ENCODE assay signal across 13 cellular contexts in genomic region chr12:6849427-6849826, GRCh38. TPM values are rescaled to one million over a fixed set of nuclear protein-coding genes. Genes with fewer than 3 reads are reported as not detected.
A peak's percentile ranks its signal among the peaks of the same experiment; 100 is the strongest.
DNase-seq lines count a peak whose midpoint lies in the region; ATAC-seq and TF ChIP-seq lines count a peak whose summit lies in the region.
"Had no signal": no experiment of that assay in that cellular context is flagged by ENCODE, and none has a peak within 500 bp of the region (broad histone marks: within the 10 kb centered on the region; RNA-seq: fewer than 3 reads in every experiment).

No MANE protein-coding gene starts in this region.

- no peaks in the 10 kb centered on the region for H3K27me3 Mint-ChIP-seq in activated naive CD8-positive, alpha-beta T cell treated with anti-CD3 and anti-CD28 coated beads, Interleukin-2, amount 10 ng/mL, durations not matched to agents 7 days and 5 days
- H3K27me3 Mint-ChIP-seq in stimulated activated naive B cell treated with anti-CD40 and anti-IgM and Interleukin-4, amounts not matched to agents 10 μg/mL and 1 μg/mL and 100 μg/mL, for 72 hours, result peaks cover 0 to 4% of the 10 kb centered on the region in 2 donors

- no peaks in the 10 kb centered on the region for H3K9me3 ChIP-seq in Loucy (ENCODE audit: insufficient read depth, low read depth, low read length)
- H3K9me3 ChIP-seq: heart left ventricle, psoas muscle had no signal

- peak overlapping the region; percentile 90 for H3K4me2 ChIP-seq in Loucy (ENCODE audit: low read depth, low read length, poor library complexity, severe bottlenecking)

- POLR2A ChIA-PET in activated naive CD8-positive, alpha-beta T cell treated with anti-CD3 and anti-CD28 coated beads, Interleukin-2, amount 10 ng/mL, durations not matched to agents 7 days and 5 days (lab: Charles Lee), result interaction anchor here (1.4 to 7.2 kb wide), 3 partner anchors 8 to 17 kb away, joined by 4 to 106 read pairs (median 20); partner anchors contain the start of genes GNB3 and TPI1

- H3K36me3 ChIP-seq in Loucy (ENCODE audit: insufficient read depth, low read length), result peaks cover 36% of the 10 kb centered on the region; the same call in 1 of the 2 replicates

- DNase-seq in Right ventricle myocardium inferior (ENCODE audit: missing footprints), result peak; percentile 8
- no peak for DNase-seq in left ventricle myocardium superior
- DNase-seq in activated naive CD8-positive, alpha-beta T cell treated with anti-CD3 and anti-CD28 coated beads, Interleukin-2, amount 10 ng/mL, durations not matched to agents 7 days and 5 days, result no peak
- DNase-seq in stimulated activated naive B cell treated with anti-CD40 and anti-IgM and Interleukin-4, amounts not matched to agents 10 μg/mL and 1 μg/mL and 100 μg/mL, for 72 hours, result peak; percentile 63
- no peak for DNase-seq in hepatic stellate cell (ENCODE audit: low spot score)
- DNase-seq in SIG-M5 (lab: John Stamatoyannopoulos, UW), result no peak
- DNase-seq: activated CD4-positive, CD25-positive, alpha-beta regulatory T cell; heart left ventricle; kidney glomerular epithelial cell; NCI-H1048 had no signal

- peaks cover 4% of the 10 kb centered on the region for H3F3A ChIP-seq in Loucy (ENCODE audit: low read depth)

- H3K4me3 ChIP-seq in Loucy (ENCODE audit: low read length, poor library complexity, severe bottlenecking), result peak overlapping the region; percentile 82
- H3K4me3 ChIP-seq: heart left ventricle, psoas muscle had no signal

- TF ChIP-seq CTCF in Loucy (conservative IDR thresholded peaks at IDR 0.05; ENCODE audit: low read length), result no peak

- H3K9me2 ChIP-seq in Loucy (replicated peaks; ENCODE audit: low read depth, low read length), result no peaks in the 10 kb centered on the region

- H2AFZ ChIP-seq in Loucy (ENCODE audit: low read length), result no peak overlapping the region

- peaks cover 34% of the 10 kb centered on the region for H3K36me3 Mint-ChIP-seq in activated naive CD8-positive, alpha-beta T cell treated with anti-CD3 and anti-CD28 coated beads, Interleukin-2, amount 10 ng/mL, durations not matched to agents 7 days and 5 days
- peaks cover 5% of the 10 kb centered on the region in 2 donors for H3K36me3 Mint-ChIP-seq in stimulated activated naive B cell treated with anti-CD40 and anti-IgM and Interleukin-4, amounts not matched to agents 10 μg/mL and 1 μg/mL and 100 μg/mL, for 72 hours

- peak overlapping the region; percentile 69 for H3K27ac Mint-ChIP-seq in activated naive CD8-positive, alpha-beta T cell treated with anti-CD3 and anti-CD28 coated beads, Interleukin-2, amount 10 ng/mL, durations not matched to agents 7 days and 5 days
- H3K27ac Mint-ChIP-seq in stimulated activated naive B cell treated with anti-CD40 and anti-IgM and Interleukin-4, amounts not matched to agents 10 μg/mL and 1 μg/mL and 100 μg/mL, for 72 hours, result peak overlapping the region; percentile 25

- intact Hi-C loops in Right ventricle myocardium inferior (cut with DNase I) (no loop called here), left ventricle myocardium superior (cut with micrococcal nuclease) (no loop called here)

- peaks cover 42% of the 10 kb centered on the region for H3K4me1 ChIP-seq in Loucy (ENCODE audit: insufficient read depth, low read length, poor library complexity, severe bottlenecking)

- H3K9me3 Mint-ChIP-seq in activated naive CD8-positive, alpha-beta T cell treated with anti-CD3 and anti-CD28 coated beads, Interleukin-2, amount 10 ng/mL, durations not matched to agents 7 days and 5 days, result no peaks in the 10 kb centered on the region
- H3K9me3 Mint-ChIP-seq in stimulated activated naive B cell treated with anti-CD40 and anti-IgM and Interleukin-4, amounts not matched to agents 10 μg/mL and 1 μg/mL and 100 μg/mL, for 72 hours, result no peaks in the 10 kb centered on the region

- H4K20me1 ChIP-seq in Loucy (ENCODE audit: insufficient read depth, low read length, poor library complexity, severe bottlenecking), result peaks cover 19% of the 10 kb centered on the region

- peaks cover 55% of the 10 kb centered on the region for H3K79me2 ChIP-seq in Loucy (ENCODE audit: insufficient read depth, low read length)

- H3K9ac ChIP-seq in Loucy (ENCODE audit: low read depth, low read length, poor library complexity, severe bottlenecking), result peak overlapping the region; percentile 95

- peak overlapping the region; percentile 96 for H3K4me3 Mint-ChIP-seq in activated naive CD8-positive, alpha-beta T cell treated with anti-CD3 and anti-CD28 coated beads, Interleukin-2, amount 10 ng/mL, durations not matched to agents 7 days and 5 days
- H3K4me3 Mint-ChIP-seq in stimulated activated naive B cell treated with anti-CD40 and anti-IgM and Interleukin-4, amounts not matched to agents 10 μg/mL and 1 μg/mL and 100 μg/mL, for 72 hours, result peak overlapping the region; percentile 37 to 66

- peaks cover 35% of the 10 kb centered on the region for H3K4me1 Mint-ChIP-seq in activated naive CD8-positive, alpha-beta T cell treated with anti-CD3 and anti-CD28 coated beads, Interleukin-2, amount 10 ng/mL, durations not matched to agents 7 days and 5 days
- peaks cover 37 to 62% of the 10 kb centered on the region in 2 donors for H3K4me1 Mint-ChIP-seq in stimulated activated naive B cell treated with anti-CD40 and anti-IgM and Interleukin-4, amounts not matched to agents 10 μg/mL and 1 μg/mL and 100 μg/mL, for 72 hours

- H3K27me3 ChIP-seq in Loucy (ENCODE audit: insufficient read depth, low read length, poor library complexity, severe bottlenecking), result no peaks in the 10 kb centered on the region
- H3K27me3 ChIP-seq: heart left ventricle had no signal

- no peak for ATAC-seq in Right ventricle myocardium inferior
- ATAC-seq in left ventricle myocardium superior, result no peak
- no peak for ATAC-seq in activated naive CD8-positive, alpha-beta T cell treated with anti-CD3 and anti-CD28 coated beads, Interleukin-2, amount 10 ng/mL, durations not matched to agents 7 days and 5 days (ENCODE audit: low read depth)
- peak in 1 of 2 donors; percentile 5 for ATAC-seq in stimulated activated naive B cell treated with anti-CD40 and anti-IgM and Interleukin-4, amounts not matched to agents 10 μg/mL and 1 μg/mL and 100 μg/mL, for 72 hours (replicated peaks)
- ATAC-seq in HG02852 (IDR thresholded peaks at IDR 0.05; ENCODE audit: unreplicated experiment), result no peak
- ATAC-seq: heart left ventricle, psoas muscle had no signal

RNA-seq across cellular contexts. Expression of gene CDCA3, which starts 1.7 kb away (rescaled TPM):
- total RNA-seq in Right ventricle myocardium inferior (1.2 TPM), left ventricle myocardium superior (0.32 TPM)
- 10 to 100 TPM; 76.7 to 85.2 TPM for total RNA-seq in activated naive CD8-positive, alpha-beta T cell treated with anti-CD3 and anti-CD28 coated beads, Interleukin-2, amount 10 ng/mL, durations not matched to agents 7 days and 5 days

RNA-seq across cellular contexts. Expression of gene USP5, which starts 2.5 kb away (rescaled TPM):
- total RNA-seq in Right ventricle myocardium inferior (62.0 TPM), left ventricle myocardium superior (66.2 TPM)
- total RNA-seq in activated naive CD8-positive, alpha-beta T cell treated with anti-CD3 and anti-CD28 coated beads, Interleukin-2, amount 10 ng/mL, durations not matched to agents 7 days and 5 days, result 10 to 100 TPM; 84.8 to 95.4 TPM

RNA-seq across cellular contexts. Expression of gene GNB3, which starts 8.7 kb away (rescaled TPM):
- 4.0 TPM for total RNA-seq in Right ventricle myocardium inferior
- total RNA-seq in left ventricle myocardium superior, result 5.4 TPM
- total RNA-seq in activated naive CD8-positive, alpha-beta T cell treated with anti-CD3 and anti-CD28 coated beads, Interleukin-2, amount 10 ng/mL, durations not matched to agents 7 days and 5 days, result 1 to 10 TPM; 2.6 to 3.1 TPM

RNA-seq across cellular contexts. Expression of gene TPI1, which starts 17.9 kb away (rescaled TPM):
- 832 TPM for total RNA-seq in Right ventricle myocardium inferior
- total RNA-seq in left ventricle myocardium superior, result 855 TPM
- total RNA-seq in activated naive CD8-positive, alpha-beta T cell treated with anti-CD3 and anti-CD28 coated beads, Interleukin-2, amount 10 ng/mL, durations not matched to agents 7 days and 5 days, result 1,000 to 10,000 TPM; 1,129 to 1,200 TPM

RNA-seq across cellular contexts. Expression of gene P3H3, which starts 21.2 kb away (rescaled TPM):
- total RNA-seq in Right ventricle myocardium inferior (10.3 TPM), left ventricle myocardium superior (11.5 TPM)
- 1 to 10 TPM; 6.3 to 7.0 TPM for total RNA-seq in activated naive CD8-positive, alpha-beta T cell treated with anti-CD3 and anti-CD28 coated beads, Interleukin-2, amount 10 ng/mL, durations not matched to agents 7 days and 5 days

Comparison
In these comparisons a context has a peak if more than half of its experiments do, and no peak if none do; other contexts are left out.
1. DNase-seq: peak in Right ventricle myocardium inferior (single experiment) and stimulated activated naive B cell treated with anti-CD40 and anti-IgM and Interleukin-4, amounts not matched to agents 10 μg/mL and 1 μg/mL and 100 μg/mL, for 72 hours (single experiment); none in left ventricle myocardium superior (single experiment), activated naive CD8-positive, alpha-beta T cell treated with anti-CD3 and anti-CD28 coated beads, Interleukin-2, amount 10 ng/mL, durations not matched to agents 7 days and 5 days (single experiment), hepatic stellate cell (single experiment) and SIG-M5 (single experiment).
2. RNA of gene CDCA3, which starts 1.7 kb away (total RNA-seq): 76.7 to 85.2 TPM in activated naive CD8-positive, alpha-beta T cell treated with anti-CD3 and anti-CD28 coated beads, Interleukin-2, amount 10 ng/mL, durations not matched to agents 7 days and 5 days; 1.2 TPM in Right ventricle myocardium inferior (single experiment) and 0.32 TPM in left ventricle myocardium superior (single experiment); every median in the first group is over 10 times any median in the second.